Comparison of ENCODE assay signal across 1 cellular context in the genomic region with DNA sequence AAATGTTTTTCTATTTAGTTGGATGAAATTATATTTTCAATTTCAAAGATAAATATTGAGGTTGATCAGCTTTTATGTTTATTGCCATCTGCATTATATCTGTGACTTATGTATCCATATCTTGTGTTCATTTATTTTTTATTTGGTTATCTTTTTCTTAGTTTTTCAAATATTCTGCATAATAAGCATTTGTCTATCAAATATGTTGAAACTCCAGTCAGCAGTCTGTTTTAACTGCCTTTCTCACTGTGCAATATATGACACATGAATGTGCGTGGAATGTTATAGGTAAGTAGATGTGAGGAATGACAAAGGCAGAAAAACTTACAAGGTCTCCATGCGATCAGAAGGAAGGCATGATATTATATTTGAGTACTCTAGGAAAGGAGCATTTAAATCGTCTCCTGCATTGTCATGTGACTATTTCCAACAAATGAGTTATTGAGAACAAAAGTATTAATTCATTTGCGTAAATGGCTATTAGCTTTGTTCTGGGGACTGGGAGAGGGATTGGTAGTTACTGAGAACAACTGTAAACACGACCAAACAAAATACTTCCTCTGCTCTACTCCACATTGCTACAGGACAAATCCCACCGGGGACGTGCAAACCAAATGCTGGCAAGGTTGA.
TF ChIP-seq lines count a peak whose summit lies in the region.

No MANE protein-coding gene starts in this region.

TF ChIP-seq in K562, 482 proteins besides CTCF, POLR2A, EP300 and RAD21 (continued from another document and continues in another):
- TF ChIP-seq, protein P1, sequence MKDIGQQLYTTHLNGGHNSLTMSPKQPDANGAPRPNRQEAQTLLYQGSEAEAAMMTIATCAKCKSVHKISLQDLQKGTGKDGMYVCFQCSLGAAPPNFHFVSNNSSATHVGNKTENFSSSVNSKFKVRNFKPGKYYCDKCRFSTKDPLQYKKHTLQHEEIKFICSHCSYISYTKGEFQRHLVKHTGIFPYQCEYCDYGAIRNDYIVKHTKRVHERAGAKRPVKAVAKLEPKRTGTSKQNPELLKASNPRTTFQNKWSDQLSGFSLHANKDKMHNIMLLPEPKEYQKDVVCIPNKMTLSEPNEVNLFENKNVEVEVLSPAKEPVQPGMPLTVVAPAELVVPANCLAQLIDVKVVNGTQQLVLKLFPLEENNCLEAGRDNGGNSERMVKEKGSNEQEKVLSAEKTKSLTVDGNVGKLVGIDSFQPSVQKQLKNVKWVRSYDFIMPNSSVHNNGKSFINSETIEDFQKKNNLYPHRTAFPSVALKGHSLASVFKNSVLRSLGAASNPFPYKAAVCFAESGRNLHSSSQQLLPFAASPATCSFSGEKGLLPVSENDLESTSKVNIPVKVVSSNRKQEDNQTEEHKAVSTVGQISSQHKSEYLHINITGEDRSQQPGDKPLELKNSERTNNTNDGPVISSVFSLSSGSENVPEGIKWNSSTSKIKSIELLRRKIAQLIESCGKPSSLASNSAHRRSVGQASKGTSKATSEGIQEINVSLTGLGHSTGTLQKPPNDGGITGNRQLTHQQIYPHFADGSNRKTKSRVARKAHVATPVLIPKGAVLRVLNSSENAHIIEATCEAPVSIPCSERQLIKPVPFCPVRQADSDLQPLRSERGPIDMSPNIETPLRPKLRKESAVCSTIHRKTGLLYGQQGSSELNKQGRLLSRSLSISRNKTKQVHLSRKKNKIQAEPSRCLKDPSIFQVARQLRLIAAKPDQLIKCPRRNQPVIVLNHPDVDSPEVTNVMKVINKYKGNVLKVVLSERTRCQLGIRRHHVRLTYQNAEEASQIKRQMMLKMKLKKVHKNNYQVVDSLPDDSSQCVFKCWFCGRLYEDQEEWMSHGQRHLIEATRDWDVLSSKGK (CRISPR knock-in tag; IDR thresholded peaks at IDR 0.05) = no peak
- TF ChIP-seq C11orf30 (IDR thresholded peaks at IDR 0.05; ENCODE audit: low read depth) = peak; percentile 50; the same call in 1 of the 2 replicates
- no peak for TF ChIP-seq IRF2 (CRISPR knock-in tag; IDR thresholded peaks at IDR 0.05)
- no peak for TF ChIP-seq SREBF2 (CRISPR knock-in tag; IDR thresholded peaks at IDR 0.05)
- no peak for TF ChIP-seq RBM39 (optimal IDR thresholded peaks at IDR 0.05; ENCODE audit: low read depth, low read length)
- TF ChIP-seq TAF9B (IDR thresholded peaks at IDR 0.05; ENCODE audit: partially characterized antibody) = no peak
- TF ChIP-seq GATA2 (CRISPR knock-in tag; IDR thresholded peaks at IDR 0.05) = no peak
- no peak for TF ChIP-seq ZNF143 (CRISPR knock-in tag; IDR thresholded peaks at IDR 0.05)
- TF ChIP-seq ZNF124 (CRISPR knock-in tag; IDR thresholded peaks at IDR 0.05) = no peak
- 0 out of 2 replicates have a peak, but pooled peaks have one; percentile 38 for TF ChIP-seq ZNF354B (CRISPR knock-in tag; IDR thresholded peaks at IDR 0.05)
- TF ChIP-seq ZNF212 (CRISPR knock-in tag; IDR thresholded peaks at IDR 0.05) = no peak
- no peak for TF ChIP-seq NFATC3 (IDR thresholded peaks at IDR 0.05)
- no peak for TF ChIP-seq YY1 (IDR thresholded peaks at IDR 0.05; ENCODE audit: borderline replicate concordance in 1 of 3, control insufficient read depth in 1 of 3, extremely low read depth in 1 of 3, insufficient read depth in 3 of 3, insufficient read length in 1 of 3, insufficient replicate concordance in 2 of 3, low read depth in 1 of 3, low read length in 2 of 3)
- peak; percentile 76; the same call in 1 of the 2 replicates for TF ChIP-seq ZNF316 (IDR thresholded peaks at IDR 0.05)
- TF ChIP-seq SMARCB1 (IDR thresholded peaks at IDR 0.05; ENCODE audit: insufficient read length, low read depth) = no peak
- TF ChIP-seq ZNF444 (CRISPR knock-in tag; IDR thresholded peaks at IDR 0.05) = no peak
- no peak for TF ChIP-seq PML (IDR thresholded peaks at IDR 0.05; ENCODE audit: low read length)
- TF ChIP-seq, protein P2, sequence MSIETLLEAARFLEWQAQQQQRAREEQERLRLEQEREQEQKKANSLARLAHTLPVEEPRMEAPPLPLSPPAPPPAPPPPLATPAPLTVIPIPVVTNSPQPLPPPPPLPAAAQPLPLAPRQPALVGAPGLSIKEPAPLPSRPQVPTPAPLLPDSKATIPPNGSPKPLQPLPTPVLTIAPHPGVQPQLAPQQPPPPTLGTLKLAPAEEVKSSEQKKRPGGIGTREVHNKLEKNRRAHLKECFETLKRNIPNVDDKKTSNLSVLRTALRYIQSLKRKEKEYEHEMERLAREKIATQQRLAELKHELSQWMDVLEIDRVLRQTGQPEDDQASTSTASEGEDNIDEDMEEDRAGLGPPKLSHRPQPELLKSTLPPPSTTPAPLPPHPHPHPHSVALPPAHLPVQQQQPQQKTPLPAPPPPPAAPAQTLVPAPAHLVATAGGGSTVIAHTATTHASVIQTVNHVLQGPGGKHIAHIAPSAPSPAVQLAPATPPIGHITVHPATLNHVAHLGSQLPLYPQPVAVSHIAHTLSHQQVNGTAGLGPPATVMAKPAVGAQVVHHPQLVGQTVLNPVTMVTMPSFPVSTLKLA (conservative IDR thresholded peaks at IDR 0.05) = no peak
- TF ChIP-seq, protein P3, sequence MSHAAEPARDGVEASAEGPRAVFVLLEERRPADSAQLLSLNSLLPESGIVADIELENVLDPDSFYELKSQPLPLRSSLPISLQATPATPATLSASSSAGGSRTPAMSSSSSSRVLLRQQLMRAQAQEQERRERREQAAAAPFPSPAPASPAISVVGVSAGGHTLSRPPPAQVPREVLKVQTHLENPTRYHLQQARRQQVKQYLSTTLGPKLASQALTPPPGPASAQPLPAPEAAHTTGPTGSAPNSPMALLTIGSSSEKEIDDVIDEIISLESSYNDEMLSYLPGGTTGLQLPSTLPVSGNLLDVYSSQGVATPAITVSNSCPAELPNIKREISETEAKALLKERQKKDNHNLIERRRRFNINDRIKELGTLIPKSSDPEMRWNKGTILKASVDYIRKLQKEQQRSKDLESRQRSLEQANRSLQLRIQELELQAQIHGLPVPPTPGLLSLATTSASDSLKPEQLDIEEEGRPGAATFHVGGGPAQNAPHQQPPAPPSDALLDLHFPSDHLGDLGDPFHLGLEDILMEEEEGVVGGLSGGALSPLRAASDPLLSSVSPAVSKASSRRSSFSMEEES (CRISPR knock-in tag; IDR thresholded peaks at IDR 0.05) = peak; percentile 90
- TF ChIP-seq ZNF586 (CRISPR knock-in tag; conservative IDR thresholded peaks at IDR 0.05) = no peak
- TF ChIP-seq MIER1 (IDR thresholded peaks at IDR 0.05; ENCODE audit: low read depth) = no peak
- no peak for TF ChIP-seq MAFF (IDR thresholded peaks at IDR 0.05; ENCODE audit: low read length)
- no peak for TF ChIP-seq CBX8 (IDR thresholded peaks at IDR 0.05; ENCODE audit: borderline replicate concordance, extremely low read depth, low read depth, low read length, poor library complexity, severe bottlenecking)
- TF ChIP-seq, protein P4, sequence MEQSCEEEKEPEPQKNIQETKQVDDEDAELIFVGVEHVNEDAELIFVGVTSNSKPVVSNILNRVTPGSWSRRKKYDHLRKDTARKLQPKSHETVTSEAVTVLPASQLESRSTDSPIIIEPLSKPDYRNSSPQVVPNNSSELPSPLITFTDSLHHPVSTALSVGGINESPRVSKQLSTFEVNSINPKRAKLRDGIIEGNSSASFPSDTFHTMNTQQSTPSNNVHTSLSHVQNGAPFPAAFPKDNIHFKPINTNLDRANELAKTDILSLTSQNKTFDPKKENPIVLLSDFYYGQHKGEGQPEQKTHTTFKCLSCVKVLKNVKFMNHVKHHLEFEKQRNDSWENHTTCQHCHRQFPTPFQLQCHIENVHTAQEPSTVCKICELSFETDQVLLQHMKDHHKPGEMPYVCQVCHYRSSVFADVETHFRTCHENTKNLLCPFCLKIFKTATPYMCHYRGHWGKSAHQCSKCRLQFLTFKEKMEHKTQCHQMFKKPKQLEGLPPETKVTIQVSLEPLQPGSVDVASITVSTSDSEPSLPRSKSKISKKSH (CRISPR knock-in tag; IDR thresholded peaks at IDR 0.05) = peak; percentile 77; the same call in 1 of the 2 replicates
- no peak for TF ChIP-seq ZNF551 (CRISPR knock-in tag; IDR thresholded peaks at IDR 0.05)
- no peak for TF ChIP-seq ZNF695 (CRISPR knock-in tag; IDR thresholded peaks at IDR 0.05)
- no peak for TF ChIP-seq PHB2 (IDR thresholded peaks at IDR 0.05; ENCODE audit: low read depth)
- TF ChIP-seq, protein P5, sequence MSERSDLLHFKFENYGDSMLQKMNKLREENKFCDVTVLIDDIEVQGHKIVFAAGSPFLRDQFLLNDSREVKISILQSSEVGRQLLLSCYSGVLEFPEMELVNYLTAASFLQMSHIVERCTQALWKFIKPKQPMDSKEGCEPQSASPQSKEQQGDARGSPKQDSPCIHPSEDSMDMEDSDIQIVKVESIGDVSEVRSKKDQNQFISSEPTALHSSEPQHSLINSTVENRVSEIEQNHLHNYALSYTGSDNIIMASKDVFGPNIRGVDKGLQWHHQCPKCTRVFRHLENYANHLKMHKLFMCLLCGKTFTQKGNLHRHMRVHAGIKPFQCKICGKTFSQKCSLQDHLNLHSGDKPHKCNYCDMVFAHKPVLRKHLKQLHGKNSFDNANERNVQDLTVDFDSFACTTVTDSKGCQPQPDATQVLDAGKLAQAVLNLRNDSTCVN (CRISPR knock-in tag; IDR thresholded peaks at IDR 0.05) = no peak
- no peak for TF ChIP-seq TAF7 (tag; IDR thresholded peaks at IDR 0.05)
- no peak for TF ChIP-seq ZNF431 (CRISPR knock-in tag; IDR thresholded peaks at IDR 0.05)
- no peak for TF ChIP-seq POLR2AphosphoS5 (IDR thresholded peaks at IDR 0.05; ENCODE audit: control insufficient read depth, insufficient read depth, low read depth, low read length)
- TF ChIP-seq SIRT6 (IDR thresholded peaks at IDR 0.05; ENCODE audit: low read depth, low read length) = no peak
- no peak for TF ChIP-seq ADNP (tag; IDR thresholded peaks at IDR 0.05)
- TF ChIP-seq HNRNPH1 (optimal IDR thresholded peaks at IDR 0.05; ENCODE audit: low read depth, low read length) = no peak
- no peak for TF ChIP-seq SMARCC2 (IDR thresholded peaks at IDR 0.05; ENCODE audit: low read depth)
- TF ChIP-seq, protein P6, sequence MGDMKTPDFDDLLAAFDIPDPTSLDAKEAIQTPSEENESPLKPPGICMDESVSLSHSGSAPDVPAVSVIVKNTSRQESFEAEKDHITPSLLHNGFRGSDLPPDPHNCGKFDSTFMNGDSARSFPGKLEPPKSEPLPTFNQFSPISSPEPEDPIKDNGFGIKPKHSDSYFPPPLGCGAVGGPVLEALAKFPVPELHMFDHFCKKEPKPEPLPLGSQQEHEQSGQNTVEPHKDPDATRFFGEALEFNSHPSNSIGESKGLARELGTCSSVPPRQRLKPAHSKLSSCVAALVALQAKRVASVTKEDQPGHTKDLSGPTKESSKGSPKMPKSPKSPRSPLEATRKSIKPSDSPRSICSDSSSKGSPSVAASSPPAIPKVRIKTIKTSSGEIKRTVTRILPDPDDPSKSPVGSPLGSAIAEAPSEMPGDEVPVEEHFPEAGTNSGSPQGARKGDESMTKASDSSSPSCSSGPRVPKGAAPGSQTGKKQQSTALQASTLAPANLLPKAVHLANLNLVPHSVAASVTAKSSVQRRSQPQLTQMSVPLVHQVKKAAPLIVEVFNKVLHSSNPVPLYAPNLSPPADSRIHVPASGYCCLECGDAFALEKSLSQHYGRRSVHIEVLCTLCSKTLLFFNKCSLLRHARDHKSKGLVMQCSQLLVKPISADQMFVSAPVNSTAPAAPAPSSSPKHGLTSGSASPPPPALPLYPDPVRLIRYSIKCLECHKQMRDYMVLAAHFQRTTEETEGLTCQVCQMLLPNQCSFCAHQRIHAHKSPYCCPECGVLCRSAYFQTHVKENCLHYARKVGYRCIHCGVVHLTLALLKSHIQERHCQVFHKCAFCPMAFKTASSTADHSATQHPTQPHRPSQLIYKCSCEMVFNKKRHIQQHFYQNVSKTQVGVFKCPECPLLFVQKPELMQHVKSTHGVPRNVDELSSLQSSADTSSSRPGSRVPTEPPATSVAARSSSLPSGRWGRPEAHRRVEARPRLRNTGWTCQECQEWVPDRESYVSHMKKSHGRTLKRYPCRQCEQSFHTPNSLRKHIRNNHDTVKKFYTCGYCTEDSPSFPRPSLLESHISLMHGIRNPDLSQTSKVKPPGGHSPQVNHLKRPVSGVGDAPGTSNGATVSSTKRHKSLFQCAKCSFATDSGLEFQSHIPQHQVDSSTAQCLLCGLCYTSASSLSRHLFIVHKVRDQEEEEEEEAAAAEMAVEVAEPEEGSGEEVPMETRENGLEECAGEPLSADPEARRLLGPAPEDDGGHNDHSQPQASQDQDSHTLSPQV (IDR thresholded peaks at IDR 0.05) = no peak
- no peak for TF ChIP-seq DDX20 (tag; IDR thresholded peaks at IDR 0.05; ENCODE audit: low read depth)
- TF ChIP-seq PHB (CRISPR knock-in tag; IDR thresholded peaks at IDR 0.05) = no peak
- no peak for TF ChIP-seq ZNF263 (CRISPR knock-in tag; IDR thresholded peaks at IDR 0.05; ENCODE audit: borderline replicate concordance)
- no peak for TF ChIP-seq ZNF197 (CRISPR knock-in tag; IDR thresholded peaks at IDR 0.05; ENCODE audit: low read depth)
- no peak for TF ChIP-seq FOXJ3 (CRISPR knock-in tag; IDR thresholded peaks at IDR 0.05)
- no peak for TF ChIP-seq ARID1B (IDR thresholded peaks at IDR 0.05)
- no peak for TF ChIP-seq RNF2 (IDR thresholded peaks at IDR 0.05)
- no peak for TF ChIP-seq HLTF (IDR thresholded peaks at IDR 0.05)
- TF ChIP-seq, protein P7, sequence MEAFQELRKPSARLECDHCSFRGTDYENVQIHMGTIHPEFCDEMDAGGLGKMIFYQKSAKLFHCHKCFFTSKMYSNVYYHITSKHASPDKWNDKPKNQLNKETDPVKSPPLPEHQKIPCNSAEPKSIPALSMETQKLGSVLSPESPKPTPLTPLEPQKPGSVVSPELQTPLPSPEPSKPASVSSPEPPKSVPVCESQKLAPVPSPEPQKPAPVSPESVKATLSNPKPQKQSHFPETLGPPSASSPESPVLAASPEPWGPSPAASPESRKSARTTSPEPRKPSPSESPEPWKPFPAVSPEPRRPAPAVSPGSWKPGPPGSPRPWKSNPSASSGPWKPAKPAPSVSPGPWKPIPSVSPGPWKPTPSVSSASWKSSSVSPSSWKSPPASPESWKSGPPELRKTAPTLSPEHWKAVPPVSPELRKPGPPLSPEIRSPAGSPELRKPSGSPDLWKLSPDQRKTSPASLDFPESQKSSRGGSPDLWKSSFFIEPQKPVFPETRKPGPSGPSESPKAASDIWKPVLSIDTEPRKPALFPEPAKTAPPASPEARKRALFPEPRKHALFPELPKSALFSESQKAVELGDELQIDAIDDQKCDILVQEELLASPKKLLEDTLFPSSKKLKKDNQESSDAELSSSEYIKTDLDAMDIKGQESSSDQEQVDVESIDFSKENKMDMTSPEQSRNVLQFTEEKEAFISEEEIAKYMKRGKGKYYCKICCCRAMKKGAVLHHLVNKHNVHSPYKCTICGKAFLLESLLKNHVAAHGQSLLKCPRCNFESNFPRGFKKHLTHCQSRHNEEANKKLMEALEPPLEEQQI (IDR thresholded peaks at IDR 0.05) = no peak
- TF ChIP-seq ESRRB (CRISPR knock-in tag; IDR thresholded peaks at IDR 0.05; ENCODE audit: borderline replicate concordance) = no peak
- TF ChIP-seq OTX1 (CRISPR knock-in tag; IDR thresholded peaks at IDR 0.05) = no peak
- TF ChIP-seq PHF21A (IDR thresholded peaks at IDR 0.05; ENCODE audit: borderline replicate concordance, low read depth) = no peak
- no peak for TF ChIP-seq HMG20A (CRISPR knock-in tag; conservative IDR thresholded peaks at IDR 0.05)
- TF ChIP-seq ELF2 (CRISPR knock-in tag; IDR thresholded peaks at IDR 0.05) = 0 out of 2 replicates have a peak, but pooled peaks have one; percentile 45
- no peak for TF ChIP-seq HDAC8 (tag; IDR thresholded peaks at IDR 0.05)
- TF ChIP-seq SNIP1 (IDR thresholded peaks at IDR 0.05; ENCODE audit: low read depth) = no peak
- no peak for TF ChIP-seq HNRNPK (IDR thresholded peaks at IDR 0.05; ENCODE audit: low read depth, low read length, poor library complexity, severe bottlenecking)
- no peak for TF ChIP-seq NR4A1 (CRISPR knock-in tag; IDR thresholded peaks at IDR 0.05)
- no peak for TF ChIP-seq NR4A1 (tag; IDR thresholded peaks at IDR 0.05)
- no peak for TF ChIP-seq RBM15 (IDR thresholded peaks at IDR 0.05; ENCODE audit: insufficient read depth, low read length)
